Comparison of ENCODE assay signal across 25 cellular contexts in the genomic region with DNA sequence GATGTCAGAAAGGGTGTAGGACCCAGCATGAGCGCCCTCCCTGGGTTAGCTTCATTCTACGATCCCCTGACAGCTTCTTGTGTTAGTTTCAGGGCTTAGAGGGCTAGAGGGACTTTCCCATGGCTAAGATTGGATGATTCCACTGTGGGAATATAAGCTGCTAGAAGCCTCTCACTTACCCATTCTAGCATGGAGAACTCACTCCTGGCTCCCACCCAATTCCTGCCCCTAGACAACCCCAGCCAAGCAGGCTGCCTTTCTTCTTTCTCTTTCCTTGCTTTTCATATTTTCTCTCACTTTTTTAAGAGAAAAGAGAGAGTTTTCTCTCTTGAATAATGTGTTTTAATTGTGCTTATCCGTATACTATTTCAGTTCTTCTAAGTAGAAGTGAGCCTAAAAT.
"Had no signal": no experiment of that assay in that cellular context is flagged by ENCODE, and none has a peak within 500 bp of the region (broad histone marks: within the 10 kb centered on the region; RNA-seq: fewer than 3 reads in every experiment).

No MANE protein-coding gene starts in this region.

- H3K27ac ChIP-seq: stomach, suprapubic skin, testis, thoracic aorta, tibial artery, tibial nerve, transverse colon, upper lobe of left lung, upper lobe of right lung, uterus, vagina had no signal

- DNase-seq: stimulated activated CD4-positive, alpha-beta T cell treated with anti-CD3 and anti-CD28 coated beads, Interleukin-2, amount 100 ng/mL, for 48 hours; stimulated activated CD4-positive, alpha-beta T cell treated with anti-CD3 and anti-CD28 coated beads, Interleukin-4, amount 100 ng/mL, for 1 hour; stimulated activated CD4-positive, alpha-beta T cell treated with anti-CD3 and anti-CD28 coated beads, Interleukin-4, amount 100 ng/mL, for 24 hours; stimulated activated CD4-positive, alpha-beta T cell treated with anti-CD3 and anti-CD28 coated beads, Interleukin-4, amount 100 ng/mL, for 4 hours; stimulated activated CD8-positive, alpha-beta memory T cell treated with anti-CD3 and anti-CD28 coated beads, Interleukin-4, amount 100 ng/mL, for 48 hours; stimulated activated naive B cell treated with anti-CD40 and anti-IgM and Interleukin-4, amounts not matched to agents 10 μg/mL and 1 μg/mL and 100 μg/mL, for 72 hours; stimulated activated naive CD4-positive, alpha-beta T cell; stimulated activated naive CD4-positive, alpha-beta T cell treated with Interleukin-2 at 50 U/mL for 16 hours; stimulated activated naive CD8-positive, alpha-beta T cell treated with anti-CD3 and anti-CD28 coated beads, Interleukin-15, amount 100 ng/mL, for 72 hours; stimulated activated naive CD8-positive, alpha-beta T cell treated with anti-CD3 and anti-CD28 coated beads, Interleukin-15, Interleukin-2, amounts not matched to agents 100 U/mL and 50 U/mL, for 24 hours; stomach; substantia nigra; testis; tibial artery; transverse colon; trophoblast cell; upper lobe of left lung; upper lobe of right lung; uterus had no signal

- H3K4me1 ChIP-seq: stomach, suprapubic skin, testis, tibial artery, tibial nerve, transverse colon, upper lobe of left lung, upper lobe of right lung, uterus, vagina had no signal

- H3K4me3 ChIP-seq: stomach, suprapubic skin, testis, thoracic aorta, tibial artery, tibial nerve, transverse colon, upper lobe of left lung, upper lobe of right lung, uterus, vagina had no signal

- H3K9me3 ChIP-seq: testis, thoracic aorta, upper lobe of right lung, uterus, vagina had no signal

- H3K36me3 ChIP-seq: stomach, suprapubic skin, thoracic aorta, tibial artery, tibial nerve, transverse colon, upper lobe of left lung, upper lobe of right lung, uterus, vagina had no signal

- ATAC-seq: stimulated activated effector memory CD8-positive, alpha-beta T cell treated with anti-CD3 and anti-CD28 coated beads, Interleukin-12 subunit alpha, Interleukin-12 subunit beta, amount 100 ng/mL, for 72 hours; stimulated activated memory B cell treated with anti-CD40 and anti-IgM and Interleukin-4, amounts not matched to agents 10 μg/mL and 1 μg/mL and 100 μg/mL, for 72 hours; stimulated activated naive B cell treated with anti-CD40 and anti-IgM and Interleukin-4, amounts not matched to agents 10 μg/mL and 1 μg/mL and 100 μg/mL, for 72 hours; stimulated activated naive CD8-positive, alpha-beta T cell treated with anti-CD3 and anti-CD28 coated beads, Interleukin-15, amount 100 ng/mL, for 72 hours; stimulated activated naive CD8-positive, alpha-beta T cell treated with anti-CD3 and anti-CD28 coated beads, Interleukin-15, Interleukin-2, amounts not matched to agents 100 U/mL and 50 U/mL, for 24 hours; upper lobe of right lung had no signal

- H3K27me3 ChIP-seq: stomach, suprapubic skin, testis, tibial artery, tibial nerve, transverse colon, upper lobe of left lung, upper lobe of right lung, uterus, vagina had no signal
